In the genomic region with DNA sequence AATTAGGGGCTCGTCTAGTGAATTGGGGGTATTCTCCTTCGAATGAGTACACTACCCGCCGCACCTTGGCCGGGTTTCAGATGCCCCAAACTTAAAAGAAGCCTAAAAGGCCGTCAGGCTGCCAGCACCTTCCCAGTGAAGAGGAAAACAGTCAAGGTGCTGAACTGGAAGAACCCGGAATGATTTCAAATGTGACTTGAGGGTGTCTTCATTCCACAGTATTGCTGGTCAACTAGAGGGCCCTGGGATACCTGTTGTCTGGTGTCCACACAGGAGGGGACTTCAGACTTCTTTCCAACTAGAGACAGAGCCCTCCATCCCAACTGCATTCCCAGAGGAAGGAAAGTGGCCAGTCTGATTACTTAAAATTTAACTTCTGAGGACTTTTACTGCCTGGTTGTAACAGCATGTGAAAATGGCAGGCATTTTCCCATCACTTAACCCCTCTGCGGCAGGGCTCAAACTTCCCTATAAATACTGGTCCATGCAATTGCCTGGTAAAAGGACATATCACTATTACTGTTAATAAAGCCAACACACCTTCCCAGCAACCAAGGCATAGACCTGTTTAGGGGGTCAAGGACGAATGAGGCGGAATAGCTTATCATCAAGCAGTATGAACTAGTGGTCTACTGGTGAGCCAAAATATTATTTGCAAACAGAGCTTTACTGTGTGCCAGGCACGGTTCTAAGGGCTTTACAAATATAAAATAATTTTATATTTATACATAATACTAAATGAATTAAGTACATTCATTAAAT, we compare ENCODE assay signal across 8 cellular contexts. TPM values are rescaled to one million over a fixed set of nuclear protein-coding genes. Genes with fewer than 3 reads are reported as not detected.
DNase-seq lines count a peak whose midpoint lies in the region; ATAC-seq and TF ChIP-seq lines count a peak whose summit lies in the region.

No MANE protein-coding gene starts in this region.

- BruUV-seq in A673 (replicated peaks; lab: Mats Ljungman, UMichigan) (no TSS peak), mammary epithelial cell (replicated peaks; lab: Mats Ljungman, UMichigan) (no TSS peak)

- in situ Hi-C loops in mammary epithelial cell (cut with MboI; ENCODE audit: low sequenced_read_pairs in 2 of 2), result no loop called here

- H3K4me3 ChIP-seq in A673 (ENCODE audit: low read depth, low read length, poor library complexity, severe bottlenecking), result peak overlapping the region; percentile 80
- peak overlapping the region; percentile 66 for H3K4me3 ChIP-seq in HUES64 (ENCODE audit: low read length)
- H3K4me3 ChIP-seq in mammary epithelial cell (replicated peaks in 1 of 3; ENCODE audit: insufficient read depth in 1 of 3, low read depth in 2 of 3, low read length in 3 of 3), result peak overlapping the region; percentile 31 to 90 (median 60)
- no peak overlapping the region for H3K4me3 ChIP-seq in mucosa of descending colon

- H3K79me2 ChIP-seq in mammary epithelial cell (ENCODE audit: insufficient read depth, low read length), result no peaks in the 10 kb centered on the region

- 33% methylated on average over 10 of the region's 11 CpGs for WGBS in HUES64
- 39% methylated on average over 10 of the region's 11 CpGs for WGBS in mammary epithelial cell (ENCODE audit: low coverage, missing lambda C conversion rate)

- dilution Hi-C loops in mammary epithelial cell (cut with HindIII; ENCODE audit: low sequenced_read_pairs), result no loop called here

- H3K27me3 ChIP-seq in A673 (replicated peaks; ENCODE audit: insufficient read depth, low read depth, low read length, poor library complexity), result no peaks in the 10 kb centered on the region
- peaks cover 9% of the 10 kb centered on the region for H3K27me3 ChIP-seq in HUES64 (ENCODE audit: insufficient read depth, low read length)
- H3K27me3 ChIP-seq in mammary epithelial cell (ENCODE audit: insufficient read depth, low read length), result no peaks in the 10 kb centered on the region

- H2AFZ ChIP-seq in mammary epithelial cell (ENCODE audit: low read depth, low read length), result peak overlapping the region; percentile 100

- H3K27ac ChIP-seq in A673 (ENCODE audit: low read depth, low read length, poor library complexity, severe bottlenecking), result no peak overlapping the region
- peak overlapping the region; percentile 26; the same call in 1 of the 2 replicates for H3K27ac ChIP-seq in HUES64 (ENCODE audit: low read depth, low read length)
- H3K27ac ChIP-seq in mammary epithelial cell (ENCODE audit: insufficient read depth, low read depth, low read length), result no peak overlapping the region

- TF ChIP-seq CTCF in A673 (conservative IDR thresholded peaks at IDR 0.05; ENCODE audit: low read depth, low read length) (no peak), mammary epithelial cell (conservative IDR thresholded peaks at IDR 0.05 in 1 of 2, IDR thresholded peaks at IDR 0.05 in 1 of 2; ENCODE audit: extremely low read depth in 1 of 2, insufficient read depth in 1 of 2, low read depth in 1 of 2, low read length in 2 of 2) (no peak), mucosa of descending colon (IDR thresholded peaks at IDR 0.05) (no peak)

- H3K4me1 ChIP-seq in A673 (ENCODE audit: insufficient read depth, low read length, poor library complexity, severe bottlenecking) (no peaks in the 10 kb centered on the region), HUES64 (ENCODE audit: insufficient read depth, low read length) (peaks cover 16% of the 10 kb centered on the region), mammary epithelial cell (ENCODE audit: insufficient read depth, low read length) (peaks cover 3% of the 10 kb centered on the region), mucosa of descending colon (ENCODE audit: low read depth) (peaks cover 24% of the 10 kb centered on the region)

- no peaks in the 10 kb centered on the region for H4K20me1 ChIP-seq in mammary epithelial cell (ENCODE audit: insufficient read depth, low read length)

- H3K4me2 ChIP-seq in mammary epithelial cell (ENCODE audit: insufficient read depth, low read depth, low read length), result peak overlapping the region; percentile 97

- intact Hi-C loops in A673 (cut with micrococcal nuclease; ENCODE audit: unreplicated experiment) (no loop called here), mammary epithelial cell (cut with micrococcal nuclease) (no loop called here), mucosa of descending colon (cut with DNase I, micrococcal nuclease) (no loop called here)

- H3K9ac ChIP-seq in HUES64 (ENCODE audit: low read depth, low read length) (peak overlapping the region; percentile 49; the same call in 1 of the 2 replicates), mammary epithelial cell (ENCODE audit: insufficient read depth, low read length) (no peak overlapping the region)

- ATAC-seq in mucosa of descending colon (peak; percentile 14), HG02588 (IDR thresholded peaks at IDR 0.05; ENCODE audit: unreplicated experiment) (no peak), GM18861 (IDR thresholded peaks at IDR 0.05; ENCODE audit: unreplicated experiment) (no peak), HG03139 (IDR thresholded peaks at IDR 0.05; ENCODE audit: unreplicated experiment) (no peak)

- no peaks in the 10 kb centered on the region for H3K9me3 ChIP-seq in A673 (ENCODE audit: low read depth, low read length, poor library complexity, severe bottlenecking)
- no peaks in the 10 kb centered on the region for H3K9me3 ChIP-seq in HUES64 (ENCODE audit: insufficient read depth, low read depth, low read length)
- no peaks in the 10 kb centered on the region for H3K9me3 ChIP-seq in mammary epithelial cell (replicated peaks; ENCODE audit: insufficient read depth, low read length)
- no peaks in the 10 kb centered on the region for H3K9me3 ChIP-seq in mucosa of descending colon

- DNase-seq in A673 (ENCODE audit: low spot score), result no peak
- DNase-seq in mammary epithelial cell, result no peak
- DNase-seq in mucosa of descending colon, result no peak
- DNase-seq in putamen (ENCODE audit: low spot score), result no peak

- POLR2A ChIA-PET in A673 (lab: Charles Lee; ENCODE audit: low non-redundant PET), result no interaction called here

- CTCF ChIA-PET in A673 (lab: Charles Lee), result no interaction called here
- CTCF ChIA-PET in mammary epithelial cell (lab: Charles Lee; ENCODE audit: low non-redundant PET), result no interaction called here

- no peaks in the 10 kb centered on the region for H3K36me3 ChIP-seq in A673 (ENCODE audit: insufficient read depth, low read length, poor library complexity, severe bottlenecking)
- no peaks in the 10 kb centered on the region for H3K36me3 ChIP-seq in HUES64 (ENCODE audit: insufficient read depth, low read length)
- no peaks in the 10 kb centered on the region for H3K36me3 ChIP-seq in mammary epithelial cell (ENCODE audit: insufficient read depth, low read length)
- H3K36me3 ChIP-seq in mucosa of descending colon (ENCODE audit: low read depth), result no peaks in the 10 kb centered on the region

RNA-seq across cellular contexts. Expression of a gene that starts 0.7 kb away (rescaled TPM):
- 10.0 and 10.9 TPM in 2 replicates for total RNA-seq in A673 (2021)
- polyA plus RNA-seq in HUES64 (2013, experiment 1 of 2), result 17.6 TPM
- polyA plus RNA-seq in HUES64 (2013, experiment 2 of 2), result 15.8 TPM
- 1 to 10 TPM; 3.8 to 6.7 TPM for total RNA-seq in mammary epithelial cell
- 3.9 TPM for polyA plus RNA-seq in mammary epithelial cell
- 7.9 TPM for polyA minus RNA-seq in mammary epithelial cell
- total RNA-seq in mucosa of descending colon, result 100 to 1,000 TPM in 1 of 3 donors, 10 to 100 TPM in 2; 24.1 to 110 (median 48.6) TPM
